In the genomic region with DNA sequence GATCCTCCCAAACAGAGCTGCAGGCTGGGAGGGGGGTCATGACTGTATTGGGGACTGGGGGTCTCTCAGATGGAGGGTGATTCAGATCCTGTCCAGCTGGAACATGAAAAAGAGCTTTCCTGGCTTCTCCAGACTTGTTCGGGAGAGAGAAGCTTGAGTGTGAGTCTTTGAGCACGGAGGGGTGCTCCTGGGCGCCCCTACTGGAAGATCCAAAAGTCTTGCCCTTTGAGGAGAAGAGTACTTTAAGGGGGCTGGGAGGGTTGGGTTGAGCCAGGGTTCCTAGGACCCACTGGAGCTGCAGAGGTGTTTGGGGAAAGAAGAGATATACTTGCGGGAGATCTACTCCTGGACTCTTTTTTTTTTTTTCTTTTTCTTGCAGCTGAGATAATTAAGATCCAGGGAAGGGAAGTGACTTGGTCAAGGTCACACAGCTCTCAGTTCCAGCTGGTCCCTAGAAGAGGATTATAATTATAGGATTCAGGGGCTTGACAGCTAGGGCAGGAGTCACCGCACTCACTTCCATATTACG, we compare ENCODE assay signal across 8 cellular contexts. TPM values are rescaled to one million over a fixed set of nuclear protein-coding genes. Genes with fewer than 3 reads are reported as not detected.
DNase-seq lines count a peak whose midpoint lies in the region; ATAC-seq lines count a peak whose summit lies in the region.

No MANE protein-coding gene starts in this region.

- ATAC-seq in Right ventricle myocardium superior (ENCODE audit: poor library complexity) (peak; percentile 21), GM19328 (IDR thresholded peaks at IDR 0.05; ENCODE audit: unreplicated experiment) (no peak)

- DNase-seq in activated CD8-positive, alpha-beta memory T cell treated with anti-CD3 and anti-CD28 coated beads for 24 hours, result peak; percentile 78
- DNase-seq in activated CD8-positive, alpha-beta memory T cell treated with anti-CD3 and anti-CD28 coated beads, Interleukin-2, amount 50 U/mL, for 48 hours, result no peak
- DNase-seq in NCI-H69 (lab: John Stamatoyannopoulos, UW) (peak; percentile 53), Right ventricle myocardium superior (no peak), posterior vena cava (ENCODE audit: low spot score) (peak; percentile 85), NCI-H1417 treated with DMSO at 0.1 percent for 48 hours (lab: John Stamatoyannopoulos, UW) (no peak)

- H3K9me3 Mint-ChIP-seq in activated naive CD4-positive, alpha-beta T cell treated with anti-CD3 and anti-CD28 coated beads, Interleukin-2, amount 50 U/mL, for 24 hours, result no peaks in the 10 kb centered on the region

- peaks cover 60% of the 10 kb centered on the region for H3K4me1 Mint-ChIP-seq in activated naive CD4-positive, alpha-beta T cell treated with anti-CD3 and anti-CD28 coated beads, Interleukin-2, amount 50 U/mL, for 24 hours

- intact Hi-C loops in Right ventricle myocardium superior (cut with DNase I), result no loop called here
- intact Hi-C loops in posterior vena cava (cut with DNase I), result loop anchor here in 1 of 2 donors (10.0 kb wide), 1 partner anchor 97 kb away; a partner anchor contains a TSS

- H3K4me3 Mint-ChIP-seq in activated naive CD4-positive, alpha-beta T cell treated with anti-CD3 and anti-CD28 coated beads, Interleukin-2, amount 50 U/mL, for 24 hours, result peak overlapping the region; percentile 97

- H3K27me3 Mint-ChIP-seq in activated naive CD4-positive, alpha-beta T cell treated with anti-CD3 and anti-CD28 coated beads, Interleukin-2, amount 50 U/mL, for 24 hours, result no peaks in the 10 kb centered on the region

- H3K36me3 Mint-ChIP-seq in activated naive CD4-positive, alpha-beta T cell treated with anti-CD3 and anti-CD28 coated beads, Interleukin-2, amount 50 U/mL, for 24 hours, result peaks cover 2% of the 10 kb centered on the region

- peak overlapping the region; percentile 94 for H3K27ac Mint-ChIP-seq in activated naive CD4-positive, alpha-beta T cell treated with anti-CD3 and anti-CD28 coated beads, Interleukin-2, amount 50 U/mL, for 24 hours

RNA-seq across cellular contexts. Expression of a gene that starts 8.4 kb away (rescaled TPM):
- total RNA-seq in Right ventricle myocardium superior (15.8 TPM), posterior vena cava (10 to 100 TPM; 47.5 to 54.5 TPM)

RNA-seq across cellular contexts. Expression of a gene that starts 29.7 kb away (rescaled TPM):
- total RNA-seq in Right ventricle myocardium superior (1.1 TPM), posterior vena cava (1 to 10 TPM; 1.4 to 2.5 TPM)

RNA-seq across cellular contexts. Expression of a gene that starts 47.1 kb away (rescaled TPM):
- total RNA-seq in Right ventricle myocardium superior (1.3 TPM), posterior vena cava (under 1 TPM; 0.79 to 1.00 TPM)

Comparison
In these comparisons a context has a peak if more than half of its experiments do, and no peak if none do; other contexts are left out.
1. DNase-seq: peak in activated CD8-positive, alpha-beta memory T cell treated with anti-CD3 and anti-CD28 coated beads for 24 hours (single experiment), NCI-H69 (single experiment) and posterior vena cava (single experiment); none in activated CD8-positive, alpha-beta memory T cell treated with anti-CD3 and anti-CD28 coated beads, Interleukin-2, amount 50 U/mL, for 48 hours (single experiment), Right ventricle myocardium superior (single experiment) and NCI-H1417 treated with DMSO at 0.1 percent for 48 hours (single experiment).